Comparison of ENCODE assay signal across 1 cellular context in the genomic region with DNA sequence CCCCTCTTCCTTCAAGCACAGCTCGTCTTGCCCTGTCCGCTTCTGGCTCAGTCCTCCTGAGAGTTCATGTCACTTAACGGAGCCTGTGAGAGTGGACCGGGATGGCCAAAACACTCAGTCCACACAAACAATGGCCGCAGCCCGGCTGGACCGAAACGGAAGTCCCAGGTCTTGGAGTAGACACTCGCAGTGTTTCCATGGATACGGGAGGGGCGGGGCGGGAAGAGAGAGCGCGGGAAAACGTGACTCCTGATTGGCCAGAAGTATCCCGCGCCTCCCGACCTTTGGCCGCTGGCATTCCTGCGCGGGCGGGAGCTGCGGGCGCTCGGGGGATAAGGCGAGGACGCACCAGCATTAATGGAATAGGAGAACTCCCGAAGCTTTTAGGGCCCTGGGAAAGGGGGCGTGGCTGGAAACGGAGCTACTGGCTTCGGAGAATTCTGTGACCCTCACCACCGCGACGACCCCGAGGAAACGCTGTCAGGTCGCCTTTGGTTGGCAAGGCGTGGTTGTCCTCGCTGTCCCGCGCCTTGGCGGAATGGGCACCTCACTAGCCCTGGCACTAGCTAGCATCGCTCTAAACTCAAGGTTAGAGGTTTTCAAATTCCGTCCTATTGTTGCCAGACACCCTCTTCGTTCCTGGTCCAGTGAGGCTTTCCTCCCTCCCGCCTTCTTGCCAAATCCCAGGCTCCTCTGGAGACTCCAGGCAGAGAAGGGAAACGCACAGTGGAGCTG.
A peak's percentile ranks its signal among the peaks of the same experiment; 100 is the strongest.
TF ChIP-seq lines count a peak whose summit lies in the region.

A gene with protein sequence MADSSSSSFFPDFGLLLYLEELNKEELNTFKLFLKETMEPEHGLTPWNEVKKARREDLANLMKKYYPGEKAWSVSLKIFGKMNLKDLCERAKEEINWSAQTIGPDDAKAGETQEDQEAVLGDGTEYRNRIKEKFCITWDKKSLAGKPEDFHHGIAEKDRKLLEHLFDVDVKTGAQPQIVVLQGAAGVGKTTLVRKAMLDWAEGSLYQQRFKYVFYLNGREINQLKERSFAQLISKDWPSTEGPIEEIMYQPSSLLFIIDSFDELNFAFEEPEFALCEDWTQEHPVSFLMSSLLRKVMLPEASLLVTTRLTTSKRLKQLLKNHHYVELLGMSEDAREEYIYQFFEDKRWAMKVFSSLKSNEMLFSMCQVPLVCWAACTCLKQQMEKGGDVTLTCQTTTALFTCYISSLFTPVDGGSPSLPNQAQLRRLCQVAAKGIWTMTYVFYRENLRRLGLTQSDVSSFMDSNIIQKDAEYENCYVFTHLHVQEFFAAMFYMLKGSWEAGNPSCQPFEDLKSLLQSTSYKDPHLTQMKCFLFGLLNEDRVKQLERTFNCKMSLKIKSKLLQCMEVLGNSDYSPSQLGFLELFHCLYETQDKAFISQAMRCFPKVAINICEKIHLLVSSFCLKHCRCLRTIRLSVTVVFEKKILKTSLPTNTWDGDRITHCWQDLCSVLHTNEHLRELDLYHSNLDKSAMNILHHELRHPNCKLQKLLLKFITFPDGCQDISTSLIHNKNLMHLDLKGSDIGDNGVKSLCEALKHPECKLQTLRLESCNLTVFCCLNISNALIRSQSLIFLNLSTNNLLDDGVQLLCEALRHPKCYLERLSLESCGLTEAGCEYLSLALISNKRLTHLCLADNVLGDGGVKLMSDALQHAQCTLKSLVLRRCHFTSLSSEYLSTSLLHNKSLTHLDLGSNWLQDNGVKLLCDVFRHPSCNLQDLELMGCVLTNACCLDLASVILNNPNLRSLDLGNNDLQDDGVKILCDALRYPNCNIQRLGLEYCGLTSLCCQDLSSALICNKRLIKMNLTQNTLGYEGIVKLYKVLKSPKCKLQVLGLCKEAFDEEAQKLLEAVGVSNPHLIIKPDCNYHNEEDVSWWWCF (plus strand): TSS at position 297 of the 735 bp plus-strand sequence. CDS start 18,108 bp downstream, outside the sequence.
A gene (minus strand): TSS at position 164 of the 735 bp plus-strand sequence. CDS start 17,511 bp downstream, outside the sequence.

TF ChIP-seq in HepG2, 621 proteins besides CTCF, POLR2A, EP300 and RAD21 (continued from another document):
- TF ChIP-seq, protein P1, sequence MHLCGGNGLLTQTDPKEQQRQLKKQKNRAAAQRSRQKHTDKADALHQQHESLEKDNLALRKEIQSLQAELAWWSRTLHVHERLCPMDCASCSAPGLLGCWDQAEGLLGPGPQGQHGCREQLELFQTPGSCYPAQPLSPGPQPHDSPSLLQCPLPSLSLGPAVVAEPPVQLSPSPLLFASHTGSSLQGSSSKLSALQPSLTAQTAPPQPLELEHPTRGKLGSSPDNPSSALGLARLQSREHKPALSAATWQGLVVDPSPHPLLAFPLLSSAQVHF (CRISPR knock-in tag; IDR thresholded peaks at IDR 0.05): no peak
- TF ChIP-seq, protein P2, sequence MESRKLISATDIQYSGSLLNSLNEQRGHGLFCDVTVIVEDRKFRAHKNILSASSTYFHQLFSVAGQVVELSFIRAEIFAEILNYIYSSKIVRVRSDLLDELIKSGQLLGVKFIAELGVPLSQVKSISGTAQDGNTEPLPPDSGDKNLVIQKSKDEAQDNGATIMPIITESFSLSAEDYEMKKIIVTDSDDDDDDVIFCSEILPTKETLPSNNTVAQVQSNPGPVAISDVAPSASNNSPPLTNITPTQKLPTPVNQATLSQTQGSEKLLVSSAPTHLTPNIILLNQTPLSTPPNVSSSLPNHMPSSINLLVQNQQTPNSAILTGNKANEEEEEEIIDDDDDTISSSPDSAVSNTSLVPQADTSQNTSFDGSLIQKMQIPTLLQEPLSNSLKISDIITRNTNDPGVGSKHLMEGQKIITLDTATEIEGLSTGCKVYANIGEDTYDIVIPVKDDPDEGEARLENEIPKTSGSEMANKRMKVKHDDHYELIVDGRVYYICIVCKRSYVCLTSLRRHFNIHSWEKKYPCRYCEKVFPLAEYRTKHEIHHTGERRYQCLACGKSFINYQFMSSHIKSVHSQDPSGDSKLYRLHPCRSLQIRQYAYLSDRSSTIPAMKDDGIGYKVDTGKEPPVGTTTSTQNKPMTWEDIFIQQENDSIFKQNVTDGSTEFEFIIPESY (CRISPR knock-in tag; IDR thresholded peaks at IDR 0.05): no peak
- TF ChIP-seq, protein P3, sequence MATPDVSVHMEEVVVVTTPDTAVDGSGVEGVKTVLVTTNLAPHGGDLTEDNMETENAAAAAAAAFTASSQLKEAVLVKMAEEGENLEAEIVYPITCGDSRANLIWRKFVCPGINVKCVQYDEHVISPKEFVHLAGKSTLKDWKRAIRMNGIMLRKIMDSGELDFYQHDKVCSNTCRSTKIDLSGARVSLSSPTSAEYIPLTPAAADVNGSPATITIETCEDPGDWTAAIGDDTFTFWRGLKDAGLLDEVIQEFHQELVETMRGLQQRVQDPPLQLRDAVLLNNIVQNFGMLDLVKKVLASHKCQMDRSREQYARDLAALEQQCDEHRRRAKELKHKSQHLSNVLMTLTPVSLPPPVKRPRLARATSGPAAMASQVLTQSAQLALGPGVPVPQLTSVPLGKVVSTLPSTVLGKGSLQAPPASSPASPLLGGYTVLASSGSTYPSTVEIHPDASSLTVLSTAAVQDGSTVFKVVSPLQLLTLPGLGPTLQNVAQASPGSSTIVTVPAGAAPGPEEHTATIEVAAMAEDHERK (CRISPR knock-in tag; IDR thresholded peaks at IDR 0.05; ENCODE audit: low read depth): peak; percentile 17; the same call in 1 of the 2 replicates
- TF ChIP-seq FIP1L1 (IDR thresholded peaks at IDR 0.05; ENCODE audit: borderline replicate concordance, insufficient read depth, low read depth, low read length) (no peak), SNRNP70 (IDR thresholded peaks at IDR 0.05; ENCODE audit: low read depth, low read length) (no peak), CCAR2 (optimal IDR thresholded peaks at IDR 0.05; ENCODE audit: low read depth, low read length) (no peak), TGIF2 (CRISPR knock-in tag; IDR thresholded peaks at IDR 0.05) (no peak; the same call in 1 of the 2 replicates), ZSCAN30 (CRISPR knock-in tag; IDR thresholded peaks at IDR 0.05) (no peak), TBX3 (IDR thresholded peaks at IDR 0.05; ENCODE audit: borderline replicate concordance) (no peak), ATF7 (IDR thresholded peaks at IDR 0.05) (no peak), ATF7 (CRISPR knock-in tag; IDR thresholded peaks at IDR 0.05) (no peak), MED13 (CRISPR knock-in tag; IDR thresholded peaks at IDR 0.05) (no peak), ELF1 (CRISPR knock-in tag; IDR thresholded peaks at IDR 0.05) (peak; percentile 63), ZEB1 (IDR thresholded peaks at IDR 0.05; ENCODE audit: insufficient replicate concordance, low read depth) (no peak), ZNF569 (CRISPR knock-in tag; IDR thresholded peaks at IDR 0.05; ENCODE audit: borderline replicate concordance) (no peak)
- TF ChIP-seq, protein P4, sequence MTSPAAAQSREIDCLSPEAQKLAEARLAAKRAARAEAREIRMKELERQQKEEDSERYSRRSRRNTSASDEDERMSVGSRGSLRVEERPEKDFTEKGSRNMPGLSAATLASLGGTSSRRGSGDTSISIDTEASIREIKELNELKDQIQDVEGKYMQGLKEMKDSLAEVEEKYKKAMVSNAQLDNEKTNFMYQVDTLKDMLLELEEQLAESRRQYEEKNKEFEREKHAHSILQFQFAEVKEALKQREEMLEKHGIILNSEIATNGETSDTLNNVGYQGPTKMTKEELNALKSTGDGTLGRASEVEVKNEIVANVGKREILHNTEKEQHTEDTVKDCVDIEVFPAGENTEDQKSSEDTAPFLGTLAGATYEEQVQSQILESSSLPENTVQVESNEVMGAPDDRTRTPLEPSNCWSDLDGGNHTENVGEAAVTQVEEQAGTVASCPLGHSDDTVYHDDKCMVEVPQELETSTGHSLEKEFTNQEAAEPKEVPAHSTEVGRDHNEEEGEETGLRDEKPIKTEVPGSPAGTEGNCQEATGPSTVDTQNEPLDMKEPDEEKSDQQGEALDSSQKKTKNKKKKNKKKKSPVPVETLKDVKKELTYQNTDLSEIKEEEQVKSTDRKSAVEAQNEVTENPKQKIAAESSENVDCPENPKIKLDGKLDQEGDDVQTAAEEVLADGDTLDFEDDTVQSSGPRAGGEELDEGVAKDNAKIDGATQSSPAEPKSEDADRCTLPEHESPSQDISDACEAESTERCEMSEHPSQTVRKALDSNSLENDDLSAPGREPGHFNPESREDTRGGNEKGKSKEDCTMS (CRISPR knock-in tag; conservative IDR thresholded peaks at IDR 0.05): no peak
- TF ChIP-seq, protein P5, sequence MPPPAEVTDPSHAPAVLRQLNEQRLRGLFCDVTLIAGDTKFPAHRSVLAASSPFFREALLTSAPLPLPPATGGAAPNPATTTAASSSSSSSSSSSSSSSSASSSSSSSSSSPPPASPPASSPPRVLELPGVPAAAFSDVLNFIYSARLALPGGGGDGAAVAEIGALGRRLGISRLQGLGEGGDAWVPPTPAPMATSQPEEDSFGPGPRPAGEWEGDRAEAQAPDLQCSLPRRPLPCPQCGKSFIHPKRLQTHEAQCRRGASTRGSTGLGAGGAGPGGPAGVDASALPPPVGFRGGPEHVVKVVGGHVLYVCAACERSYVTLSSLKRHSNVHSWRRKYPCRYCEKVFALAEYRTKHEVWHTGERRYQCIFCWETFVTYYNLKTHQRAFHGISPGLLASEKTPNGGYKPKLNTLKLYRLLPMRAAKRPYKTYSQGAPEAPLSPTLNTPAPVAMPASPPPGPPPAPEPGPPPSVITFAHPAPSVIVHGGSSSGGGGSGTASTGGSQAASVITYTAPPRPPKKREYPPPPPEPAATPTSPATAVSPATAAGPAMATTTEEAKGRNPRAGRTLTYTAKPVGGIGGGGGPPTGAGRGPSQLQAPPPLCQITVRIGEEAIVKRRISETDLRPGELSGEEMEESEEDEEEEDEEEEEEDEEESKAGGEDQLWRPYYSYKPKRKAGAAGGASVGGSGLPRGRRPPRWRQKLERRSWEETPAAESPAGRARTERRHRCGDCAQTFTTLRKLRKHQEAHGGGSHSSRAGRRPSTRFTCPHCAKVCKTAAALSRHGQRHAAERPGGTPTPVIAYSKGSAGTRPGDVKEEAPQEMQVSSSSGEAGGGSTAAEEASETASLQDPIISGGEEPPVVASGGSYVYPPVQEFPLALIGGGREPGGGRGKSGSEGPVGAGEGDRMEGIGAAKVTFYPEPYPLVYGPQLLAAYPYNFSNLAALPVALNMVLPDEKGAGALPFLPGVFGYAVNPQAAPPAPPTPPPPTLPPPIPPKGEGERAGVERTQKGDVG (CRISPR knock-in tag; IDR thresholded peaks at IDR 0.05; ENCODE audit: borderline replicate concordance): no peak
